ENCODE assay signal across 9 cellular contexts in the genomic region with DNA sequence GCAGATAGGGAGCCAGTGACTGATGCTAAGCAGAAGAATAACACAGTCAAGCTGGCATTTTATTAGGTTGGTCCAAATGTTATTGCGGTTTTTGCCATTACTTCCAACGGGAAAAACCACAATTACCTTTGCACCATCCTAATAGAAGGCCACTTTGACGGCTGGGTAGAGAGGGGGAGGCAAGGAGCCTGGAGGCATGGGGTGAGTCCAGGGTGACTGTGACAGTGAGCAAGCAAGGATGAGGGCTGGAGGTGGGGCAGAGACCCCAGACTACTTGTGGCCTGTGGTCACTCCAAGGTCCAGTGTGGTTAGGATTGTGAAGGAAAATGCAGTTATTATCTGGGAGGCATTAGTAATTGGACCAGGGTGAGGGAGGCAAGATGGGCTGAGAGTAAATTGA.
"Had no signal": no experiment of that assay in that cellular context is flagged by ENCODE, and none has a peak within 500 bp of the region (broad histone marks: within the 10 kb centered on the region; RNA-seq: fewer than 3 reads in every experiment).

No MANE protein-coding gene starts in this region.

- H3K27ac Mint-ChIP-seq: HFFc6, IgD-negative memory B cell had no signal

- H3K36me3 ChIP-seq: HAP-1 had no signal

- H3K27ac ChIP-seq: GM23248, HL-60 had no signal

- H3K9ac ChIP-seq: GM23248 had no signal

- DNase-seq: GM23248, GOT3, H7, HFFc6 had no signal

- H2AFZ ChIP-seq: GM23248 had no signal

- H3K9me3 ChIP-seq: HAP-1 had no signal

- ATAC-seq: HCT116 had no signal

- H3K36me3 Mint-ChIP-seq: IgD-negative memory B cell had no signal

- H3K4me3 ChIP-seq: GM23248, HAP-1 had no signal

- FAIRE-seq: HTR-8/SVneo had no signal

- H3K9me3 Mint-ChIP-seq: HFFc6 had no signal

- H3K4me3 Mint-ChIP-seq: HFFc6, IgD-negative memory B cell had no signal

- H3K4me1 ChIP-seq: HAP-1 had no signal
